ENCODE assay signal across 2 cellular contexts in the genomic region with DNA sequence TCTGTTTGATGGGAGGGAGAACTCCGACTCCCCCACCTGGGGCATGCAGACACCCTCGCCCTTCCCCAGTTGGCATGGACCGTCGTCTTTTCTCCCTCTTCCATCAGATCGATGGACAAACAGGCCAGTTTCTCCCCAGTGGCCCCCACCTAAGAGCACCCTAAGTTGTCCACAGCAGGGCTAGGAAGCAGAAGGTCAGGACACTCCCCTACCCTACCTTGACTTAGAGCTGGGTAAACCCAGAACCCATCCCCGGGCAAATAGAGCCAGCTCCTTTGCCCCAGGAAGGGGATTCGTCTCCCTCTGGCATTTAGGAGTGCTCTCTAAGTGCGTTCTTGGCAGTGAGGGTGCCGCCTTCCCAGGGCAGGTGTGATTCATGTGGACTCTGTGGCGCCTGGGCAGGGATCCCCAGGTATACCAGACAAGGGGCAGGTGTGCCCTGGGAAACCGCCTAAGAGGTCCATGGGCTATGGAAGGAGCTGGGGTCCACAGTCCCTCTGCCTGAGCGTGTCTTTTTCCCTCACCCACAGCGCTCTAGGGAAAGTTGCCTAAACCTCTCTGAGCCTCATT.
TF ChIP-seq lines count a peak whose summit lies in the region.

No MANE protein-coding gene starts in this region.

TF ChIP-seq in IMR-90, 13 proteins besides CTCF, POLR2A, EP300 and RAD21:
- TF ChIP-seq NFE2L2 (IDR thresholded peaks at IDR 0.05; ENCODE audit: low read depth, low read length) (no peak), MXI1 (IDR thresholded peaks at IDR 0.05; ENCODE audit: borderline replicate concordance, low read depth, low read length) (no peak), MAZ (IDR thresholded peaks at IDR 0.05; ENCODE audit: borderline replicate concordance, low read depth, low read length) (no peak), MAFK (IDR thresholded peaks at IDR 0.05; ENCODE audit: low read depth, low read length) (no peak)

TF ChIP-seq in GM12878, 131 proteins besides CTCF, POLR2A, EP300 and RAD21:
- TF ChIP-seq IKZF1 (conservative IDR thresholded peaks at IDR 0.05) (peak; percentile 29; the same call in 1 of the 2 replicates), PAX5 (IDR thresholded peaks at IDR 0.05; ENCODE audit: borderline replicate concordance, low read depth, low read length) (no peak), MEF2A (IDR thresholded peaks at IDR 0.05; ENCODE audit: insufficient read depth, low read depth, low read length) (no peak), GABPA (IDR thresholded peaks at IDR 0.05; ENCODE audit: low read depth) (no peak), ZNF217 (IDR thresholded peaks at IDR 0.05) (peak; percentile 14; the same call in 1 of the 2 replicates), MYC (IDR thresholded peaks at IDR 0.05; ENCODE audit: insufficient read depth, insufficient read length, insufficient replicate concordance, low read length, severe bottlenecking) (no peak), NBN (IDR thresholded peaks at IDR 0.05) (no peak), WRNIP1 (IDR thresholded peaks at IDR 0.05; ENCODE audit: borderline replicate concordance, low read depth, low read length) (no peak), GATAD2B (conservative IDR thresholded peaks at IDR 0.05; ENCODE audit: low read depth) (0 out of 2 replicates have a peak, but pooled peaks have one; percentile 8), PAX8 (IDR thresholded peaks at IDR 0.05) (no peak), ATF7 (IDR thresholded peaks at IDR 0.05; ENCODE audit: low read depth) (no peak), RCOR1 (conservative IDR thresholded peaks at IDR 0.05; ENCODE audit: low read depth, low read length) (no peak), POU2F2 (IDR thresholded peaks at IDR 0.05; ENCODE audit: borderline replicate concordance, low read depth, low read length) (no peak), EZH2 (IDR thresholded peaks at IDR 0.05; ENCODE audit: borderline replicate concordance, control insufficient read depth, low read depth, low read length) (no peak), ZBED1 (IDR thresholded peaks at IDR 0.05; ENCODE audit: borderline replicate concordance) (no peak), DPF2 (IDR thresholded peaks at IDR 0.05) (no peak), POLR2AphosphoS5 (IDR thresholded peaks at IDR 0.05; ENCODE audit: low read length) (peak; percentile 38), MTA3 (IDR thresholded peaks at IDR 0.05; ENCODE audit: borderline replicate concordance, low read length) (no peak), MYB (IDR thresholded peaks at IDR 0.05; ENCODE audit: borderline replicate concordance, low read depth, low read length) (no peak), STAT1 (conservative IDR thresholded peaks at IDR 0.05) (no peak), SIX5 (IDR thresholded peaks at IDR 0.05; ENCODE audit: low read depth, low read length, severe bottlenecking) (no peak), CHD2 (IDR thresholded peaks at IDR 0.05; ENCODE audit: borderline replicate concordance, low read depth, low read length) (no peak), SMAD5 (IDR thresholded peaks at IDR 0.05; ENCODE audit: low read depth) (no peak), NRF1 (conservative IDR thresholded peaks at IDR 0.05; ENCODE audit: low read depth, low read length) (no peak), MEF2B (IDR thresholded peaks at IDR 0.05; ENCODE audit: partially characterized antibody, poor library complexity, severe bottlenecking) (no peak), SREBF1 (IDR thresholded peaks at IDR 0.05; ENCODE audit: low read length) (no peak), RB1 (IDR thresholded peaks at IDR 0.05; ENCODE audit: borderline replicate concordance) (no peak)
- TF ChIP-seq, protein P1, sequence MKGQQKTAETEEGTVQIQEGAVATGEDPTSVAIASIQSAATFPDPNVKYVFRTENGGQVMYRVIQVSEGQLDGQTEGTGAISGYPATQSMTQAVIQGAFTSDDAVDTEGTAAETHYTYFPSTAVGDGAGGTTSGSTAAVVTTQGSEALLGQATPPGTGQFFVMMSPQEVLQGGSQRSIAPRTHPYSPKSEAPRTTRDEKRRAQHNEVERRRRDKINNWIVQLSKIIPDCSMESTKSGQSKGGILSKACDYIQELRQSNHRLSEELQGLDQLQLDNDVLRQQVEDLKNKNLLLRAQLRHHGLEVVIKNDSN (IDR thresholded peaks at IDR 0.05; ENCODE audit: borderline replicate concordance, extremely low read length, insufficient read depth, low read depth, low read length), result no peak
- TF ChIP-seq, protein P2, sequence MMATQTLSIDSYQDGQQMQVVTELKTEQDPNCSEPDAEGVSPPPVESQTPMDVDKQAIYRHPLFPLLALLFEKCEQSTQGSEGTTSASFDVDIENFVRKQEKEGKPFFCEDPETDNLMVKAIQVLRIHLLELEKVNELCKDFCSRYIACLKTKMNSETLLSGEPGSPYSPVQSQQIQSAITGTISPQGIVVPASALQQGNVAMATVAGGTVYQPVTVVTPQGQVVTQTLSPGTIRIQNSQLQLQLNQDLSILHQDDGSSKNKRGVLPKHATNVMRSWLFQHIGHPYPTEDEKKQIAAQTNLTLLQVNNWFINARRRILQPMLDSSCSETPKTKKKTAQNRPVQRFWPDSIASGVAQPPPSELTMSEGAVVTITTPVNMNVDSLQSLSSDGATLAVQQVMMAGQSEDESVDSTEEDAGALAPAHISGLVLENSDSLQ (IDR thresholded peaks at IDR 0.05), result no peak
- TF ChIP-seq, protein P3, sequence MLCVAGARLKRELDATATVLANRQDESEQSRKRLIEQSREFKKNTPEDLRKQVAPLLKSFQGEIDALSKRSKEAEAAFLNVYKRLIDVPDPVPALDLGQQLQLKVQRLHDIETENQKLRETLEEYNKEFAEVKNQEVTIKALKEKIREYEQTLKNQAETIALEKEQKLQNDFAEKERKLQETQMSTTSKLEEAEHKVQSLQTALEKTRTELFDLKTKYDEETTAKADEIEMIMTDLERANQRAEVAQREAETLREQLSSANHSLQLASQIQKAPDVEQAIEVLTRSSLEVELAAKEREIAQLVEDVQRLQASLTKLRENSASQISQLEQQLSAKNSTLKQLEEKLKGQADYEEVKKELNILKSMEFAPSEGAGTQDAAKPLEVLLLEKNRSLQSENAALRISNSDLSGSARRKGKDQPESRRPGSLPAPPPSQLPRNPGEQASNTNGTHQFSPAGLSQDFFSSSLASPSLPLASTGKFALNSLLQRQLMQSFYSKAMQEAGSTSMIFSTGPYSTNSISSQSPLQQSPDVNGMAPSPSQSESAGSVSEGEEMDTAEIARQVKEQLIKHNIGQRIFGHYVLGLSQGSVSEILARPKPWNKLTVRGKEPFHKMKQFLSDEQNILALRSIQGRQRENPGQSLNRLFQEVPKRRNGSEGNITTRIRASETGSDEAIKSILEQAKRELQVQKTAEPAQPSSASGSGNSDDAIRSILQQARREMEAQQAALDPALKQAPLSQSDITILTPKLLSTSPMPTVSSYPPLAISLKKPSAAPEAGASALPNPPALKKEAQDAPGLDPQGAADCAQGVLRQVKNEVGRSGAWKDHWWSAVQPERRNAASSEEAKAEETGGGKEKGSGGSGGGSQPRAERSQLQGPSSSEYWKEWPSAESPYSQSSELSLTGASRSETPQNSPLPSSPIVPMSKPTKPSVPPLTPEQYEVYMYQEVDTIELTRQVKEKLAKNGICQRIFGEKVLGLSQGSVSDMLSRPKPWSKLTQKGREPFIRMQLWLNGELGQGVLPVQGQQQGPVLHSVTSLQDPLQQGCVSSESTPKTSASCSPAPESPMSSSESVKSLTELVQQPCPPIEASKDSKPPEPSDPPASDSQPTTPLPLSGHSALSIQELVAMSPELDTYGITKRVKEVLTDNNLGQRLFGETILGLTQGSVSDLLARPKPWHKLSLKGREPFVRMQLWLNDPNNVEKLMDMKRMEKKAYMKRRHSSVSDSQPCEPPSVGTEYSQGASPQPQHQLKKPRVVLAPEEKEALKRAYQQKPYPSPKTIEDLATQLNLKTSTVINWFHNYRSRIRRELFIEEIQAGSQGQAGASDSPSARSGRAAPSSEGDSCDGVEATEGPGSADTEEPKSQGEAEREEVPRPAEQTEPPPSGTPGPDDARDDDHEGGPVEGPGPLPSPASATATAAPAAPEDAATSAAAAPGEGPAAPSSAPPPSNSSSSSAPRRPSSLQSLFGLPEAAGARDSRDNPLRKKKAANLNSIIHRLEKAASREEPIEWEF (IDR thresholded peaks at IDR 0.05; ENCODE audit: insufficient replicate concordance, low read depth, low read length), result no peak
- TF ChIP-seq, protein P4, sequence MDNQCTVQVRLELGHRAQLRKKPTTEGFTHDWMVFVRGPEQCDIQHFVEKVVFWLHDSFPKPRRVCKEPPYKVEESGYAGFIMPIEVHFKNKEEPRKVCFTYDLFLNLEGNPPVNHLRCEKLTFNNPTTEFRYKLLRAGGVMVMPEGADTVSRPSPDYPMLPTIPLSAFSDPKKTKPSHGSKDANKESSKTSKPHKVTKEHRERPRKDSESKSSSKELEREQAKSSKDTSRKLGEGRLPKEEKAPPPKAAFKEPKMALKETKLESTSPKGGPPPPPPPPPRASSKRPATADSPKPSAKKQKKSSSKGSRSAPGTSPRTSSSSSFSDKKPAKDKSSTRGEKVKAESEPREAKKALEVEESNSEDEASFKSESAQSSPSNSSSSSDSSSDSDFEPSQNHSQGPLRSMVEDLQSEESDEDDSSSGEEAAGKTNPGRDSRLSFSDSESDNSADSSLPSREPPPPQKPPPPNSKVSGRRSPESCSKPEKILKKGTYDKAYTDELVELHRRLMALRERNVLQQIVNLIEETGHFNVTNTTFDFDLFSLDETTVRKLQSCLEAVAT (IDR thresholded peaks at IDR 0.05), result 0 out of 2 replicates have a peak, but pooled peaks have one; percentile 17
- TF ChIP-seq, protein P5, sequence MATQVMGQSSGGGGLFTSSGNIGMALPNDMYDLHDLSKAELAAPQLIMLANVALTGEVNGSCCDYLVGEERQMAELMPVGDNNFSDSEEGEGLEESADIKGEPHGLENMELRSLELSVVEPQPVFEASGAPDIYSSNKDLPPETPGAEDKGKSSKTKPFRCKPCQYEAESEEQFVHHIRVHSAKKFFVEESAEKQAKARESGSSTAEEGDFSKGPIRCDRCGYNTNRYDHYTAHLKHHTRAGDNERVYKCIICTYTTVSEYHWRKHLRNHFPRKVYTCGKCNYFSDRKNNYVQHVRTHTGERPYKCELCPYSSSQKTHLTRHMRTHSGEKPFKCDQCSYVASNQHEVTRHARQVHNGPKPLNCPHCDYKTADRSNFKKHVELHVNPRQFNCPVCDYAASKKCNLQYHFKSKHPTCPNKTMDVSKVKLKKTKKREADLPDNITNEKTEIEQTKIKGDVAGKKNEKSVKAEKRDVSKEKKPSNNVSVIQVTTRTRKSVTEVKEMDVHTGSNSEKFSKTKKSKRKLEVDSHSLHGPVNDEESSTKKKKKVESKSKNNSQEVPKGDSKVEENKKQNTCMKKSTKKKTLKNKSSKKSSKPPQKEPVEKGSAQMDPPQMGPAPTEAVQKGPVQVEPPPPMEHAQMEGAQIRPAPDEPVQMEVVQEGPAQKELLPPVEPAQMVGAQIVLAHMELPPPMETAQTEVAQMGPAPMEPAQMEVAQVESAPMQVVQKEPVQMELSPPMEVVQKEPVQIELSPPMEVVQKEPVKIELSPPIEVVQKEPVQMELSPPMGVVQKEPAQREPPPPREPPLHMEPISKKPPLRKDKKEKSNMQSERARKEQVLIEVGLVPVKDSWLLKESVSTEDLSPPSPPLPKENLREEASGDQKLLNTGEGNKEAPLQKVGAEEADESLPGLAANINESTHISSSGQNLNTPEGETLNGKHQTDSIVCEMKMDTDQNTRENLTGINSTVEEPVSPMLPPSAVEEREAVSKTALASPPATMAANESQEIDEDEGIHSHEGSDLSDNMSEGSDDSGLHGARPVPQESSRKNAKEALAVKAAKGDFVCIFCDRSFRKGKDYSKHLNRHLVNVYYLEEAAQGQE (IDR thresholded peaks at IDR 0.05; ENCODE audit: low read depth, low read length), result no peak
- TF ChIP-seq, protein P6, sequence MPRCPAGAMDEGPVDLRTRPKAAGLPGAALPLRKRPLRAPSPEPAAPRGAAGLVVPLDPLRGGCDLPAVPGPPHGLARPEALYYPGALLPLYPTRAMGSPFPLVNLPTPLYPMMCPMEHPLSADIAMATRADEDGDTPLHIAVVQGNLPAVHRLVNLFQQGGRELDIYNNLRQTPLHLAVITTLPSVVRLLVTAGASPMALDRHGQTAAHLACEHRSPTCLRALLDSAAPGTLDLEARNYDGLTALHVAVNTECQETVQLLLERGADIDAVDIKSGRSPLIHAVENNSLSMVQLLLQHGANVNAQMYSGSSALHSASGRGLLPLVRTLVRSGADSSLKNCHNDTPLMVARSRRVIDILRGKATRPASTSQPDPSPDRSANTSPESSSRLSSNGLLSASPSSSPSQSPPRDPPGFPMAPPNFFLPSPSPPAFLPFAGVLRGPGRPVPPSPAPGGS (IDR thresholded peaks at IDR 0.05; ENCODE audit: borderline replicate concordance, insufficient read depth, low read depth, low read length, poor library complexity, severe bottlenecking), result no peak
- TF ChIP-seq, protein P7, sequence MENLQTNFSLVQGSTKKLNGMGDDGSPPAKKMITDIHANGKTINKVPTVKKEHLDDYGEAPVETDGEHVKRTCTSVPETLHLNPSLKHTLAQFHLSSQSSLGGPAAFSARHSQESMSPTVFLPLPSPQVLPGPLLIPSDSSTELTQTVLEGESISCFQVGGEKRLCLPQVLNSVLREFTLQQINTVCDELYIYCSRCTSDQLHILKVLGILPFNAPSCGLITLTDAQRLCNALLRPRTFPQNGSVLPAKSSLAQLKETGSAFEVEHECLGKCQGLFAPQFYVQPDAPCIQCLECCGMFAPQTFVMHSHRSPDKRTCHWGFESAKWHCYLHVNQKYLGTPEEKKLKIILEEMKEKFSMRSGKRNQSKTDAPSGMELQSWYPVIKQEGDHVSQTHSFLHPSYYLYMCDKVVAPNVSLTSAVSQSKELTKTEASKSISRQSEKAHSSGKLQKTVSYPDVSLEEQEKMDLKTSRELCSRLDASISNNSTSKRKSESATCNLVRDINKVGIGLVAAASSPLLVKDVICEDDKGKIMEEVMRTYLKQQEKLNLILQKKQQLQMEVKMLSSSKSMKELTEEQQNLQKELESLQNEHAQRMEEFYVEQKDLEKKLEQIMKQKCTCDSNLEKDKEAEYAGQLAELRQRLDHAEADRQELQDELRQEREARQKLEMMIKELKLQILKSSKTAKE (IDR thresholded peaks at IDR 0.05; ENCODE audit: low read depth, poor library complexity, severe bottlenecking), result no peak
TF ChIP-seq in GM12878: peak in this region for 5.
